8 cellular contexts compared by ENCODE assay signal in the genomic region with DNA sequence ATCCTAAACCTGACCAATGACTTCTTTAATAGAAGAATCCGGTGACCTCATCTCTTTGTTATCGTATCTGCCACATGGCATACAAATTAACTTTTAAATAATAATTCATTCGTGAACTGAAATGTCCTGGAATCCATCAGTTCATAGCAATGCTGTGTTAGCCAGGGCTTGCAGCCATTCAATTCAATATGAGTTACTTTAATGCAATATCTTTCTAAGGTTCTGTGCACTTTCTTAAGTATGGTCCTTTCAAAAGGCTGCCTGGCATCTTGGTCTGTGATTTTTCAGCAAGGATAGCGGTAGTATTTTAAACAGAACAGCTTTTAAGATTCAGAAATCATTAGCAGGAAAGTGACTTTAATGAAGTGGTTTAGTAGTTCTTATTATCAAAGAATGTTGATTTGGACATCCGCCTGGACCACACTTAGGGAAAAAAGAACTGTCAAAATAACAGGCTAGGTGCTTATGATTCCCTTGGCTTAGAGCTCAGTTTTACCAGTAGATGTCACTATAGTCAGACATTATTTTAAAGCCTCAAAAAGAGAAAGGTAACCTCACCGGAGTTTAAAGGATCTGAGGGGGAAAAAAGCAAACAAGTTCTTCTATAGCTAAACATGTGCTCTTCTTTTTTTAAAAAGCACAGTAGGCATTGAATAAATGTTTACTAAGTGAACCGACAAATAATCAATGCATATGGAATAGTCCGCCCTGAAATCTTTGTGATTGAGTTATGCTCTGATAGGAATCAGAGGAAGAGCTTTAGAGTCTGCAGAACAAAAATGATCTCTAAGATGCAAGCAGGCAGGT. TPM values are rescaled to one million over a fixed set of nuclear protein-coding genes. Genes with fewer than 3 reads are reported as not detected.
DNase-seq lines count a peak whose midpoint lies in the region; ATAC-seq and TF ChIP-seq lines count a peak whose summit lies in the region.

No MANE protein-coding gene starts in this region.

- no peak overlapping the region for H3K27ac Mint-ChIP-seq in activated naive CD4-positive, alpha-beta T cell treated with anti-CD3 and anti-CD28 coated beads, Interleukin-2, amount 50 U/mL, for 72 hours

- H3K9me3 Mint-ChIP-seq in activated naive CD4-positive, alpha-beta T cell treated with anti-CD3 and anti-CD28 coated beads, Interleukin-2, amount 50 U/mL, for 72 hours: no peaks in the 10 kb centered on the region

- H3K9me3 ChIP-seq in spleen: no peaks in the 10 kb centered on the region

- peak; percentile 68 for TF ChIP-seq CTCF in AG09319 (IDR thresholded peaks at IDR 0.05; ENCODE audit: low read depth, low read length)
- peak in 9 of 11 experiments; percentile 20 to 59 (median 52) for TF ChIP-seq CTCF in spleen (IDR thresholded peaks at IDR 0.05 in 8 of 11, conservative IDR thresholded peaks at IDR 0.05 in 3 of 11)

- H3K36me3 Mint-ChIP-seq in activated naive CD4-positive, alpha-beta T cell treated with anti-CD3 and anti-CD28 coated beads, Interleukin-2, amount 50 U/mL, for 72 hours: no peaks in the 10 kb centered on the region

- no peak for DNase-seq in AG09319 (ENCODE audit: extremely low read depth, low read depth)
- peak; percentile 49 for DNase-seq in HEK293T (ENCODE audit: extremely low spot score)
- peak; percentile 37 for DNase-seq in SK-N-DZ (ENCODE audit: low spot score)
- DNase-seq in left ventricle myocardium superior: no peak
- no peak for DNase-seq in spleen
- no peak for DNase-seq in cerebellar nuclear complex (lab: John Stamatoyannopoulos, UW)
- DNase-seq in activated naive CD4-positive, alpha-beta T cell treated with anti-CD3 and anti-CD28 coated beads, Interleukin-2, amount 50 U/mL, for 72 hours (ENCODE audit: low spot score in 2 of 2): no peak

- no peak for TF ChIP-seq POLR2A in spleen (IDR thresholded peaks at IDR 0.05)

- intact Hi-C loops in left ventricle myocardium superior (cut with micrococcal nuclease): loop anchor here (2.0 to 10.0 kb wide), 2 partner anchors 318 to 404 kb away; no protein-coding TSS in a partner anchor
- intact Hi-C loops in spleen (cut with DNase I; ENCODE audit: low total_unique reads): loop anchor here (10.0 kb wide), 1 partner anchor 408 kb away; no protein-coding TSS in a partner anchor

- H3K36me3 ChIP-seq in spleen: no peaks in the 10 kb centered on the region

- no peak overlapping the region for H3K4me3 ChIP-seq in spleen

- H3K27me3 ChIP-seq in spleen (replicated peaks in 1 of 7): no peaks in the 10 kb centered on the region

- H3K27ac ChIP-seq in spleen: peak overlapping the region in 2 of 8 donors; percentile 14 to 44

- CTCF ChIA-PET in HEK293T (lab: Yijun Ruan, JAX): interaction anchor here (0.6 to 3.1 kb wide), 9 partner anchors 8 to 528 kb away, joined by 3 to 34 read pairs (median 3); no protein-coding TSS in a partner anchor

- 65 to 72% (median 71%) methylated on average over 8 of the region's 8 CpGs for WGBS in spleen, 5 donors

- ATAC-seq in left ventricle myocardium superior: peak; percentile 76
- no peak for ATAC-seq in activated naive CD4-positive, alpha-beta T cell treated with anti-CD3 and anti-CD28 coated beads, Interleukin-2, amount 50 U/mL, for 72 hours
- ATAC-seq in activated CD4-positive, CD25-positive, alpha-beta regulatory T cell treated with anti-CD3 and anti-CD28 coated beads, Interleukin-2, amount 50 U/mL, for 24 hours: no peak

- peaks cover 0 to 11% (median 4%) of the 10 kb centered on the region in 6 donors for H3K4me1 ChIP-seq in spleen

- POLR2A ChIA-PET in HEK293T (lab: Yijun Ruan, JAX): no interaction called here

TF ChIP-seq in HEK293T, 16 proteins besides CTCF, POLR2A, EP300 and RAD21:
- TF ChIP-seq SP1 (IDR thresholded peaks at IDR 0.05): no peak
- no peak for TF ChIP-seq FOXK2 (IDR thresholded peaks at IDR 0.05)
- TF ChIP-seq LEF1 (IDR thresholded peaks at IDR 0.05; ENCODE audit: borderline replicate concordance): no peak
- TF ChIP-seq NFRKB (IDR thresholded peaks at IDR 0.05): no peak
- no peak for TF ChIP-seq HDGF (IDR thresholded peaks at IDR 0.05; ENCODE audit: borderline replicate concordance)
- TF ChIP-seq, protein P1, sequence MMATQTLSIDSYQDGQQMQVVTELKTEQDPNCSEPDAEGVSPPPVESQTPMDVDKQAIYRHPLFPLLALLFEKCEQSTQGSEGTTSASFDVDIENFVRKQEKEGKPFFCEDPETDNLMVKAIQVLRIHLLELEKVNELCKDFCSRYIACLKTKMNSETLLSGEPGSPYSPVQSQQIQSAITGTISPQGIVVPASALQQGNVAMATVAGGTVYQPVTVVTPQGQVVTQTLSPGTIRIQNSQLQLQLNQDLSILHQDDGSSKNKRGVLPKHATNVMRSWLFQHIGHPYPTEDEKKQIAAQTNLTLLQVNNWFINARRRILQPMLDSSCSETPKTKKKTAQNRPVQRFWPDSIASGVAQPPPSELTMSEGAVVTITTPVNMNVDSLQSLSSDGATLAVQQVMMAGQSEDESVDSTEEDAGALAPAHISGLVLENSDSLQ (IDR thresholded peaks at IDR 0.05): no peak
- TF ChIP-seq SUZ12 (IDR thresholded peaks at IDR 0.05): no peak
- TF ChIP-seq L3MBTL2 (conservative IDR thresholded peaks at IDR 0.05): no peak
- TF ChIP-seq ELF4 (IDR thresholded peaks at IDR 0.05): no peak
- TF ChIP-seq ZNF384 (IDR thresholded peaks at IDR 0.05): no peak
- no peak for TF ChIP-seq FOXA1 (IDR thresholded peaks at IDR 0.05)
- TF ChIP-seq ARNT (IDR thresholded peaks at IDR 0.05): no peak

RNA-seq across cellular contexts. Expression of a gene that starts 22.7 kb away (rescaled TPM):
- 6.4 and 6.7 TPM in 2 replicates for polyA plus RNA-seq in SK-N-DZ (2014; cell fraction: cytosol; rRNA removed)
- 16.2 and 16.8 TPM in 2 replicates for polyA plus RNA-seq in SK-N-DZ (2014; cell fraction: nucleus; rRNA removed)
- total RNA-seq in left ventricle myocardium superior (2.7 TPM), spleen (1 to 10 TPM; 2.9 to 7.9 (median 5.2) TPM)
- polyA plus RNA-seq in spleen: 1 to 10 TPM; 1.2 to 2.3 (median 1.8) TPM
- 1 to 10 TPM; 3.3 to 4.1 TPM for total RNA-seq in activated naive CD4-positive, alpha-beta T cell treated with anti-CD3 and anti-CD28 coated beads, Interleukin-2, amount 50 U/mL, for 72 hours

Comparison
In these comparisons a context has a peak if more than half of its experiments do, and no peak if none do; other contexts are left out.
1. DNase-seq: peak in HEK293T (single experiment) and SK-N-DZ (single experiment); none in AG09319 (single experiment), left ventricle myocardium superior (single experiment), spleen (single experiment), cerebellar nuclear complex (0 of 2) and activated naive CD4-positive, alpha-beta T cell treated with anti-CD3 and anti-CD28 coated beads, Interleukin-2, amount 50 U/mL, for 72 hours (0 of 2).